In genomic region chr6:46688117-46688965, GRCh38 we compare ENCODE assay signal across 33 cellular contexts. TPM values are rescaled to one million over a fixed set of nuclear protein-coding genes. Genes with fewer than 3 reads are reported as not detected.
"Had no signal": no experiment of that assay in that cellular context is flagged by ENCODE, and none has a peak within 500 bp of the region (broad histone marks: within the 10 kb centered on the region; RNA-seq: fewer than 3 reads in every experiment).

No MANE protein-coding gene starts in this region.

- H3K27ac ChIP-seq: body of pancreas, cardiac muscle cell, heart left ventricle, sigmoid colon, suprapubic skin, tibial nerve, VCaP had no signal

- H3K36me3 ChIP-seq: cardiac muscle cell, heart left ventricle, sigmoid colon, suprapubic skin, tibial nerve had no signal

- H3K27me3 ChIP-seq: body of pancreas, cardiac muscle cell, heart left ventricle, sigmoid colon, suprapubic skin, tibial nerve had no signal

- H3K9me3 ChIP-seq: body of pancreas, heart left ventricle, mucosa of descending colon, sigmoid colon, suprapubic skin had no signal

- ATAC-seq: activated T-cell treated with anti-CD3 and anti-CD28 coated beads, Interleukin-2, amount 50 U/mL, for 72 hours; body of pancreas; left lobe of liver; mucosa of descending colon had no signal

- H3K4me3 ChIP-seq: body of pancreas, cardiac muscle cell, heart left ventricle, lung, mucosa of descending colon, sigmoid colon, suprapubic skin, tibial nerve had no signal

- H3K4me1 ChIP-seq: body of pancreas, heart left ventricle, sigmoid colon, suprapubic skin, tibial nerve had no signal

- DNase-seq: activated CD4-positive, alpha-beta T cell treated with anti-CD3 and anti-CD28 coated beads for 4 hours; activated CD4-positive, alpha-beta T cell treated with anti-CD3 and anti-CD28 coated beads, Interleukin-2, amount 50 U/mL, for 4 hours; activated naive CD4-positive, alpha-beta T cell treated with Interleukin-2 at 50 U/mL for 16 hours; activated T-cell treated with anti-CD3 and anti-CD28 coated beads for 4 hours; activated T-cell treated with anti-CD3 and anti-CD28 coated beads, Interleukin-2, amount 50 U/mL, for 72 hours; anterior cingulate cortex; body of pancreas; hypothalamus; mesendoderm; sigmoid colon; small intestine; stimulated activated CD4-positive, alpha-beta T cell treated with anti-CD3 and anti-CD28 coated beads, Interleukin-2, amount 100 ng/mL, for 24 hours; stimulated activated naive CD4-positive, alpha-beta T cell; T-helper 9 cell had no signal

RNA-seq across cellular contexts. Expression of gene TDRD6, which starts 0.7 kb away (rescaled TPM):
- total RNA-seq: activated T-cell treated with anti-CD3 and anti-CD28 coated beads, Interleukin-2, amount 50 U/mL, for 72 hours; endothelial cell of umbilical vein; natural killer cell treated with Interleukin-12 subunit alpha and Interleukin-12 subunit beta and Interleukin-15 and Interleukin-18, amount 100 ng/mL, for 72 hours had no signal

RNA-seq across cellular contexts. Expression of gene CYP39A1, which starts 35.7 kb away (rescaled TPM):
- total RNA-seq: activated T-cell treated with anti-CD3 and anti-CD28 coated beads, Interleukin-2, amount 50 U/mL, for 72 hours; endothelial cell of umbilical vein; natural killer cell treated with Interleukin-12 subunit alpha and Interleukin-12 subunit beta and Interleukin-15 and Interleukin-18, amount 100 ng/mL, for 72 hours had no signal
- polyA plus RNA-seq: endothelial cell of umbilical vein had no signal

RNA-seq across cellular contexts. Expression of gene PLA2G7, which starts 46.8 kb away (rescaled TPM):
- total RNA-seq: activated T-cell treated with anti-CD3 and anti-CD28 coated beads, Interleukin-2, amount 50 U/mL, for 72 hours; cardiac muscle cell; endothelial cell of umbilical vein; fibroblast of lung; fibroblast of villous mesenchyme; myocyte; natural killer cell treated with Interleukin-12 subunit alpha and Interleukin-12 subunit beta and Interleukin-15 and Interleukin-18, amount 100 ng/mL, for 72 hours; osteocyte had no signal
- polyA plus RNA-seq: cardiac muscle cell, endothelial cell of umbilical vein, fibroblast of lung had no signal

RNA-seq across cellular contexts. Expression of gene ANKRD66, which starts 58.4 kb away (rescaled TPM):
- total RNA-seq: activated T-cell treated with anti-CD3 and anti-CD28 coated beads, Interleukin-2, amount 50 U/mL, for 72 hours; body of pancreas; cardiac muscle cell; endothelial cell of umbilical vein; fibroblast of lung; fibroblast of villous mesenchyme; heart left ventricle; kidney epithelial cell; left lobe of liver; mucosa of descending colon; myocyte; natural killer cell treated with Interleukin-12 subunit alpha and Interleukin-12 subunit beta and Interleukin-15 and Interleukin-18, amount 100 ng/mL, for 72 hours; osteocyte; progenitor cell of endocrine pancreas; renal cortical epithelial cell; sigmoid colon; suprapubic skin; tibial nerve had no signal
- polyA plus RNA-seq: adipose tissue, cardiac muscle cell, endothelial cell of umbilical vein, esophagus, fibroblast of lung, heart left ventricle, sigmoid colon, small intestine had no signal
